Comparison of ENCODE assay signal across 1 cellular context in genomic region chr17:28937044-28937729, GRCh38.
TF ChIP-seq lines count a peak whose summit lies in the region.

No MANE protein-coding gene starts in this region.

TF ChIP-seq in GM23338, 12 proteins besides CTCF, POLR2A, EP300 and RAD21:
- TF ChIP-seq, protein P1, sequence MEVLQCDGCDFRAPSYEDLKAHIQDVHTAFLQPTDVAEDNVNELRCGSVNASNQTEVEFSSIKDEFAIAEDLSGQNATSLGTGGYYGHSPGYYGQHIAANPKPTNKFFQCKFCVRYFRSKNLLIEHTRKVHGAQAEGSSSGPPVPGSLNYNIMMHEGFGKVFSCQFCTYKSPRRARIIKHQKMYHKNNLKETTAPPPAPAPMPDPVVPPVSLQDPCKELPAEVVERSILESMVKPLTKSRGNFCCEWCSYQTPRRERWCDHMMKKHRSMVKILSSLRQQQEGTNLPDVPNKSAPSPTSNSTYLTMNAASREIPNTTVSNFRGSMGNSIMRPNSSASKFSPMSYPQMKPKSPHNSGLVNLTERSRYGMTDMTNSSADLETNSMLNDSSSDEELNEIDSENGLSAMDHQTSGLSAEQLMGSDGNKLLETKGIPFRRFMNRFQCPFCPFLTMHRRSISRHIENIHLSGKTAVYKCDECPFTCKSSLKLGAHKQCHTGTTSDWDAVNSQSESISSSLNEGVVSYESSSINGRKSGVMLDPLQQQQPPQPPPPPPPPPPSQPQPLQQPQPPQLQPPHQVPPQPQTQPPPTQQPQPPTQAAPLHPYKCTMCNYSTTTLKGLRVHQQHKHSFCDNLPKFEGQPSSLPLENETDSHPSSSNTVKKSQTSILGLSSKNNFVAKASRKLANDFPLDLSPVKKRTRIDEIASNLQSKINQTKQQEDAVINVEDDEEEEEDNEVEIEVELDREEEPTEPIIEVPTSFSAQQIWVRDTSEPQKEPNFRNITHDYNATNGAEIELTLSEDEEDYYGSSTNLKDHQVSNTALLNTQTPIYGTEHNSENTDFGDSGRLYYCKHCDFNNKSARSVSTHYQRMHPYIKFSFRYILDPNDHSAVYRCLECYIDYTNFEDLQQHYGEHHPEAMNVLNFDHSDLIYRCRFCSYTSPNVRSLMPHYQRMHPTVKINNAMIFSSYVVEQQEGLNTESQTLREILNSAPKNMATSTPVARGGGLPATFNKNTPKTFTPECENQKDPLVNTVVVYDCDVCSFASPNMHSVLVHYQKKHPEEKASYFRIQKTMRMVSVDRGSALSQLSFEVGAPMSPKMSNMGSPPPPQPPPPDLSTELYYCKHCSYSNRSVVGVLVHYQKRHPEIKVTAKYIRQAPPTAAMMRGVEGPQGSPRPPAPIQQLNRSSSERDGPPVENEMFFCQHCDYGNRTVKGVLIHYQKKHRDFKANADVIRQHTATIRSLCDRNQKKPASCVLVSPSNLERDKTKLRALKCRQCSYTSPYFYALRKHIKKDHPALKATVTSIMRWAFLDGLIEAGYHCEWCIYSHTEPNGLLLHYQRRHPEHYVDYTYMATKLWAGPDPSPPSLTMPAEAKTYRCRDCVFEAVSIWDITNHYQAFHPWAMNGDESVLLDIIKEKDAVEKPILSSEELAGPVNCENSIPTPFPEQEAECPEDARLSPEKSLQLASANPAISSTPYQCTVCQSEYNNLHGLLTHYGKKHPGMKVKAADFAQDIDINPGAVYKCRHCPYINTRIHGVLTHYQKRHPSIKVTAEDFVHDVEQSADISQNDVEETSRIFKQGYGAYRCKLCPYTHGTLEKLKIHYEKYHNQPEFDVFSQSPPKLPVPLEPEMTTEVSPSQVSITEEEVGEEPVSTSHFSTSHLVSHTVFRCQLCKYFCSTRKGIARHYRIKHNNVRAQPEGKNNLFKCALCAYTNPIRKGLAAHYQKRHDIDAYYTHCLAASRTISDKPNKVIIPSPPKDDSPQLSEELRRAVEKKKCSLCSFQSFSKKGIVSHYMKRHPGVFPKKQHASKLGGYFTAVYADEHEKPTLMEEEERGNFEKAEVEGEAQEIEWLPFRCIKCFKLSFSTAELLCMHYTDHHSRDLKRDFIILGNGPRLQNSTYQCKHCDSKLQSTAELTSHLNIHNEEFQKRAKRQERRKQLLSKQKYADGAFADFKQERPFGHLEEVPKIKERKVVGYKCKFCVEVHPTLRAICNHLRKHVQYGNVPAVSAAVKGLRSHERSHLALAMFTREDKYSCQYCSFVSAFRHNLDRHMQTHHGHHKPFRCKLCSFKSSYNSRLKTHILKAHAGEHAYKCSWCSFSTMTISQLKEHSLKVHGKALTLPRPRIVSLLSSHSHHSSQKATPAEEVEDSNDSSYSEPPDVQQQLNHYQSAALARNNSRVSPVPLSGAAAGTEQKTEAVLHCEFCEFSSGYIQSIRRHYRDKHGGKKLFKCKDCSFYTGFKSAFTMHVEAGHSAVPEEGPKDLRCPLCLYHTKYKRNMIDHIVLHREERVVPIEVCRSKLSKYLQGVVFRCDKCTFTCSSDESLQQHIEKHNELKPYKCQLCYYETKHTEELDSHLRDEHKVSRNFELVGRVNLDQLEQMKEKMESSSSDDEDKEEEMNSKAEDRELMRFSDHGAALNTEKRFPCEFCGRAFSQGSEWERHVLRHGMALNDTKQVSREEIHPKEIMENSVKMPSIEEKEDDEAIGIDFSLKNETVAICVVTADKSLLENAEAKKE (CRISPR knock-in tag; IDR thresholded peaks at IDR 0.05): no peak
- TF ChIP-seq EZH2 (IDR thresholded peaks at IDR 0.05; ENCODE audit: low read depth, unreplicated experiment) (no peak), ETS1 (IDR thresholded peaks at IDR 0.05) (no peak), ZNF114 (CRISPR knock-in tag; IDR thresholded peaks at IDR 0.05) (no peak), JUNB (IDR thresholded peaks at IDR 0.05; ENCODE audit: unreplicated experiment) (no peak), NANOG (IDR thresholded peaks at IDR 0.05; ENCODE audit: borderline replicate concordance) (no peak), CREB1 (CRISPR knock-in tag; IDR thresholded peaks at IDR 0.05; ENCODE audit: low read depth) (no peak), STAT1 (IDR thresholded peaks at IDR 0.05; ENCODE audit: unreplicated experiment) (no peak), POLR2AphosphoS5 (IDR thresholded peaks at IDR 0.05; ENCODE audit: low read depth) (no peak), EZH2phosphoT487 (IDR thresholded peaks at IDR 0.05; ENCODE audit: unreplicated experiment) (no peak), ZNF331 (CRISPR knock-in tag; IDR thresholded peaks at IDR 0.05; ENCODE audit: low read depth) (no peak), REST (IDR thresholded peaks at IDR 0.05; ENCODE audit: unreplicated experiment) (no peak)
